ENCODE assay signal across 1 cellular context in genomic region chr19:18847516-18848463, GRCh38.
TF ChIP-seq lines count a peak whose summit lies in the region.

No MANE protein-coding gene starts in this region.

TF ChIP-seq in GM23338, 12 proteins besides CTCF, POLR2A, EP300 and RAD21 (continued from another document):
- TF ChIP-seq ZNF462 (CRISPR knock-in tag; IDR thresholded peaks at IDR 0.05) (no peak), ZNF331 (CRISPR knock-in tag; IDR thresholded peaks at IDR 0.05; ENCODE audit: low read depth) (no peak), EZH2 (IDR thresholded peaks at IDR 0.05; ENCODE audit: low read depth, unreplicated experiment) (no peak)
